Comparison of ENCODE assay signal across 8 cellular contexts in the genomic region with DNA sequence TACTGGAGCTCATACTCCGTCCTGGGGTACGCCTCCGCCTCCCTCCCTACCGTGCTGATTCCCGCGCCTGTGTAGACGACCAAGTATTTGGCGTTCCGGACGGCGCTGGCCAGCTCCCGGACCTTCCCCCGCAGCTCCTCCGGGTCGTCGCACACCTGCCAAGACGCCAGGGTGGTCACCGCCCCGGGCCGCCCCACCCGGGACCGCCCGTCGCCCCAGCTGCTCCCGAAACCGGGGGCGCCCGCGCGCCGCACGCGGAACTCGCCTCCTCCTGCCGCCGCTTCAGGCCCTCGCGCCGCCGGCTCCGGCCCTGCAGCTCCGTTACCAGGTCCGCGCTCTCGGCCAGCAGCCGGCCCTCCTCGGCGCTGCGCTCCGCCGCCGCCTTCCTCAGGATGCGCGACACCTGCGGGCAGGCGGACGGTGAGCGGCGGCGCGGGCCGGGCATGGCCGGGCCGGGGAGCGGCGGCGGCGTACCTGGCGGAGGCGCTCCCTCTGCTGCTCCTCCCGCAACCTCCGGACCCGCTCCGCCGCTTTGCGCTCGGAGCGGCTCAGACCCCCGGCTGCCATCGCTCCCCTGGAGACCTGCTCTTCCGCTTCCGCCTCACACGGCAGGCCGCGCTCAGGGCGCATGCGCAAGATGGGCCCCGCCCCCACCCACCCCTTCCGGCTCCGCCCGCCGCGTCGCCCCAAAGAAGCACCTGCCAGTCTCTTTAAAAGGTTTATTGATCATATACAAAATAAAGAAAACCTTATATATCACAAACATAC. TPM values are rescaled to one million over a fixed set of nuclear protein-coding genes. Genes with fewer than 3 reads are reported as not detected.
A peak's percentile ranks its signal among the peaks of the same experiment; 100 is the strongest.
DNase-seq lines count a peak whose midpoint lies in the region; ATAC-seq and TF ChIP-seq lines count a peak whose summit lies in the region.

A gene with protein sequence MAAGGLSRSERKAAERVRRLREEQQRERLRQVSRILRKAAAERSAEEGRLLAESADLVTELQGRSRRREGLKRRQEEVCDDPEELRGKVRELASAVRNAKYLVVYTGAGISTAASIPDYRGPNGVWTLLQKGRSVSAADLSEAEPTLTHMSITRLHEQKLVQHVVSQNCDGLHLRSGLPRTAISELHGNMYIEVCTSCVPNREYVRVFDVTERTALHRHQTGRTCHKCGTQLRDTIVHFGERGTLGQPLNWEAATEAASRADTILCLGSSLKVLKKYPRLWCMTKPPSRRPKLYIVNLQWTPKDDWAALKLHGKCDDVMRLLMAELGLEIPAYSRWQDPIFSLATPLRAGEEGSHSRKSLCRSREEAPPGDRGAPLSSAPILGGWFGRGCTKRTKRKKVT (minus strand): TSS at position 612 of the 768 bp plus-strand sequence. CDS start 45 bp downstream, at position 567.

- intact Hi-C loops in ascending aorta (cut with DNase I): no loop called here

- no peaks in the 10 kb centered on the region for H3K9me3 ChIP-seq in ascending aorta

- H3K27me3 ChIP-seq in ascending aorta: no peaks in the 10 kb centered on the region

- peak within 1 kb of the TSS; percentile 83 for H3K4me3 ChIP-seq in GM08714 (ENCODE audit: low read length)
- peak within 1 kb of the TSS; percentile 91 to 100 for H3K4me3 ChIP-seq in ascending aorta

- H3K36me3 ChIP-seq in ascending aorta: peaks cover 39 to 55% of the 10 kb centered on the region in 2 donors

- peak; percentile 68 for DNase-seq in NCI-H1694 (lab: John Stamatoyannopoulos, UW)
- DNase-seq in T-helper 9 cell: peak; percentile 79
- DNase-seq in ascending aorta (ENCODE audit: low spot score in 2 of 2): peak in 1 of 2 donors; percentile 85
- peak; percentile 98 for DNase-seq in hepatic stellate cell (ENCODE audit: low spot score)
- peak; percentile 74 for DNase-seq in retina

- peak within 1 kb of the TSS; percentile 53 to 65 for H3K27ac ChIP-seq in ascending aorta

- no peak for TF ChIP-seq CTCF in ascending aorta (IDR thresholded peaks at IDR 0.05)

- ATAC-seq in HG02798 (IDR thresholded peaks at IDR 0.05; ENCODE audit: poor library complexity, unreplicated experiment) (peak; percentile 81), HG02852 (IDR thresholded peaks at IDR 0.05; ENCODE audit: unreplicated experiment) (no peak)

- H3K4me1 ChIP-seq in ascending aorta: peaks cover 13 to 18% of the 10 kb centered on the region in 2 donors

RNA-seq across cellular contexts. Expression of the gene that starts here (rescaled TPM):
- total RNA-seq in ascending aorta: 32.6 TPM
